23 cellular contexts compared by ENCODE assay signal in genomic region chr6:157725836-157726235, GRCh38.
"Had no signal": no experiment of that assay in that cellular context is flagged by ENCODE, and none has a peak within 500 bp of the region (broad histone marks: within the 10 kb centered on the region; RNA-seq: fewer than 3 reads in every experiment).

No MANE protein-coding gene starts in this region.

- H3K9me3 ChIP-seq: neutrophil had no signal

- H3K27me3 Mint-ChIP-seq: activated CD8-positive, alpha-beta T cell treated with anti-CD3 and anti-CD28 coated beads for 36 hours; activated naive CD8-positive, alpha-beta T cell had no signal

- H3K4me3 Mint-ChIP-seq: activated CD4-positive, alpha-beta T cell treated with anti-CD3 and anti-CD28 coated beads, Interleukin-2, amount 10 ng/mL, durations not matched to agents 24 days and 14 days; activated CD8-positive, alpha-beta memory T cell treated with anti-CD3 and anti-CD28 coated beads, Interleukin-2, amount 10 ng/mL, durations not matched to agents 7 days and 5 days; activated CD8-positive, alpha-beta T cell treated with anti-CD3 and anti-CD28 coated beads for 36 hours; activated naive CD8-positive, alpha-beta T cell; central memory CD8-positive, alpha-beta T cell; dendritic cell treated with granulocyte-macrophage colony-stimulating factor and Interleukin-4, amounts not matched to agents 40 ng/mL and 50 ng/mL, for 4 days; naive B cell; nephron progenitor cell had no signal

- H3K27ac Mint-ChIP-seq: activated CD4-positive, alpha-beta T cell treated with anti-CD3 and anti-CD28 coated beads, Interleukin-2, amount 10 ng/mL, durations not matched to agents 24 days and 14 days; activated CD8-positive, alpha-beta memory T cell treated with anti-CD3 and anti-CD28 coated beads, Interleukin-2, amount 10 ng/mL, durations not matched to agents 7 days and 5 days; activated CD8-positive, alpha-beta T cell treated with anti-CD3 and anti-CD28 coated beads for 36 hours; activated naive CD8-positive, alpha-beta T cell; dendritic cell treated with granulocyte-macrophage colony-stimulating factor and Interleukin-4, amounts not matched to agents 40 ng/mL and 50 ng/mL, for 4 days; naive B cell; nephron progenitor cell had no signal

- ATAC-seq: activated CD8-positive, alpha-beta memory T cell treated with anti-CD3 and anti-CD28 coated beads, Interleukin-2, amount 10 ng/mL, durations not matched to agents 7 days and 5 days; activated CD8-positive, alpha-beta T cell treated with anti-CD3 and anti-CD28 coated beads for 36 hours; mucosa of descending colon had no signal

- H3K36me3 ChIP-seq: esophagus muscularis mucosa, heart right ventricle, lower lobe of right lung, neutrophil, transverse colon had no signal

- H3K27ac ChIP-seq: lower lobe of right lung, neutrophil, transverse colon had no signal

- DNase-seq: activated CD4-positive, alpha-beta T cell treated with anti-CD3 and anti-CD28 coated beads, Interleukin-2, amount 10 ng/mL, durations not matched to agents 24 days and 14 days; activated CD4-positive, CD25-positive, alpha-beta regulatory T cell treated with anti-CD3 and anti-CD28 coated beads, Interleukin-2, amount 50 U/mL, for 72 hours; activated CD8-positive, alpha-beta memory T cell treated with anti-CD3 and anti-CD28 coated beads, Interleukin-2, amount 10 ng/mL, durations not matched to agents 7 days and 5 days; activated CD8-positive, alpha-beta T cell treated with anti-CD3 and anti-CD28 coated beads for 36 hours; activated effector memory CD4-positive, alpha-beta T cell treated with Interleukin-2 at 50 U/mL for 16 hours; activated naive CD4-positive, alpha-beta T cell treated with Interleukin-2 at 50 U/mL for 16 hours; amniotic stem cell; foreskin melanocyte; lower lobe of right lung; mesendoderm; mucosa of descending colon; naive B cell; nephron progenitor cell; stimulated activated CD4-positive, alpha-beta T cell treated with anti-CD3 and anti-CD28 coated beads, Interleukin-15, amount 100 ng/mL, for 24 hours; stimulated activated CD4-positive, alpha-beta T cell treated with anti-CD3 and anti-CD28 coated beads, Interleukin-2, amount 100 ng/mL, for 24 hours; stimulated activated naive CD4-positive, alpha-beta T cell; transverse colon had no signal

- H3K9me3 Mint-ChIP-seq: central memory CD8-positive, alpha-beta T cell had no signal

- H3K27me3 ChIP-seq: esophagus muscularis mucosa, heart right ventricle, neutrophil, transverse colon had no signal

- H3K4me1 Mint-ChIP-seq: activated CD8-positive, alpha-beta memory T cell treated with anti-CD3 and anti-CD28 coated beads, Interleukin-2, amount 10 ng/mL, durations not matched to agents 7 days and 5 days; central memory CD8-positive, alpha-beta T cell; naive B cell had no signal

- H3K4me3 ChIP-seq: esophagus muscularis mucosa, heart right ventricle, lower lobe of right lung, mucosa of descending colon, transverse colon had no signal

- H3K4me1 ChIP-seq: transverse colon had no signal
